2 cellular contexts compared by ENCODE assay signal in genomic region chr9:3502560-3503398, GRCh38.
TF ChIP-seq lines count a peak whose summit lies in the region.

No MANE protein-coding gene starts in this region.

TF ChIP-seq in IMR-90, 13 proteins besides CTCF, POLR2A, EP300 and RAD21:
- no peak for TF ChIP-seq RFX5 (IDR thresholded peaks at IDR 0.05; ENCODE audit: low read depth, low read length)
- no peak for TF ChIP-seq CEBPB (IDR thresholded peaks at IDR 0.05; ENCODE audit: low read depth, low read length)
- TF ChIP-seq, protein P1, sequence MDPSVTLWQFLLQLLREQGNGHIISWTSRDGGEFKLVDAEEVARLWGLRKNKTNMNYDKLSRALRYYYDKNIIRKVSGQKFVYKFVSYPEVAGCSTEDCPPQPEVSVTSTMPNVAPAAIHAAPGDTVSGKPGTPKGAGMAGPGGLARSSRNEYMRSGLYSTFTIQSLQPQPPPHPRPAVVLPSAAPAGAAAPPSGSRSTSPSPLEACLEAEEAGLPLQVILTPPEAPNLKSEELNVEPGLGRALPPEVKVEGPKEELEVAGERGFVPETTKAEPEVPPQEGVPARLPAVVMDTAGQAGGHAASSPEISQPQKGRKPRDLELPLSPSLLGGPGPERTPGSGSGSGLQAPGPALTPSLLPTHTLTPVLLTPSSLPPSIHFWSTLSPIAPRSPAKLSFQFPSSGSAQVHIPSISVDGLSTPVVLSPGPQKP (IDR thresholded peaks at IDR 0.05; ENCODE audit: borderline replicate concordance, low read depth, low read length), result no peak
- TF ChIP-seq BHLHE40 (IDR thresholded peaks at IDR 0.05; ENCODE audit: low read depth, low read length), result no peak
- TF ChIP-seq MAZ (IDR thresholded peaks at IDR 0.05; ENCODE audit: borderline replicate concordance, low read depth, low read length), result no peak
- TF ChIP-seq MXI1 (IDR thresholded peaks at IDR 0.05; ENCODE audit: borderline replicate concordance, low read depth, low read length), result no peak
- TF ChIP-seq SMC3 (IDR thresholded peaks at IDR 0.05; ENCODE audit: low read depth, low read length), result no peak
- no peak for TF ChIP-seq RCOR1 (IDR thresholded peaks at IDR 0.05; ENCODE audit: insufficient replicate concordance, low read length)
- TF ChIP-seq FOS (IDR thresholded peaks at IDR 0.05; ENCODE audit: low read depth, low read length), result no peak
- TF ChIP-seq USF2 (IDR thresholded peaks at IDR 0.05; ENCODE audit: low read depth, low read length), result no peak
- no peak for TF ChIP-seq CHD1 (IDR thresholded peaks at IDR 0.05; ENCODE audit: low read depth, low read length)
- no peak for TF ChIP-seq NFE2L2 (IDR thresholded peaks at IDR 0.05; ENCODE audit: low read depth, low read length)
- no peak for TF ChIP-seq MAFK (IDR thresholded peaks at IDR 0.05; ENCODE audit: low read depth, low read length)

TF ChIP-seq in GM12878, 131 proteins besides CTCF, POLR2A, EP300 and RAD21:
- TF ChIP-seq BRCA1 (IDR thresholded peaks at IDR 0.05; ENCODE audit: low read depth, low read length) (no peak), MXI1 (IDR thresholded peaks at IDR 0.05; ENCODE audit: low read depth, low read length) (no peak), MYC (IDR thresholded peaks at IDR 0.05; ENCODE audit: insufficient read depth, insufficient read length, insufficient replicate concordance, low read length, severe bottlenecking) (no peak), SREBF1 (IDR thresholded peaks at IDR 0.05; ENCODE audit: low read length) (no peak), ZNF384 (IDR thresholded peaks at IDR 0.05; ENCODE audit: borderline replicate concordance, low read depth, low read length) (no peak), STAT1 (conservative IDR thresholded peaks at IDR 0.05) (no peak), JUND (IDR thresholded peaks at IDR 0.05; ENCODE audit: low read depth, low read length) (no peak), MLLT1 (IDR thresholded peaks at IDR 0.05) (no peak), NR2C2 (IDR thresholded peaks at IDR 0.05; ENCODE audit: borderline replicate concordance, control insufficient read depth, insufficient read length, low read depth) (no peak), NBN (IDR thresholded peaks at IDR 0.05) (no peak), ZNF274 (IDR thresholded peaks at IDR 0.05; ENCODE audit: insufficient read depth, insufficient read length) (no peak), RBBP5 (conservative IDR thresholded peaks at IDR 0.05) (no peak), CEBPB (IDR thresholded peaks at IDR 0.05; ENCODE audit: borderline replicate concordance in 1 of 2, low read depth in 2 of 2, low read length in 2 of 2) (no peak), MTA2 (IDR thresholded peaks at IDR 0.05; ENCODE audit: low read depth) (no peak)
- TF ChIP-seq, protein P2, sequence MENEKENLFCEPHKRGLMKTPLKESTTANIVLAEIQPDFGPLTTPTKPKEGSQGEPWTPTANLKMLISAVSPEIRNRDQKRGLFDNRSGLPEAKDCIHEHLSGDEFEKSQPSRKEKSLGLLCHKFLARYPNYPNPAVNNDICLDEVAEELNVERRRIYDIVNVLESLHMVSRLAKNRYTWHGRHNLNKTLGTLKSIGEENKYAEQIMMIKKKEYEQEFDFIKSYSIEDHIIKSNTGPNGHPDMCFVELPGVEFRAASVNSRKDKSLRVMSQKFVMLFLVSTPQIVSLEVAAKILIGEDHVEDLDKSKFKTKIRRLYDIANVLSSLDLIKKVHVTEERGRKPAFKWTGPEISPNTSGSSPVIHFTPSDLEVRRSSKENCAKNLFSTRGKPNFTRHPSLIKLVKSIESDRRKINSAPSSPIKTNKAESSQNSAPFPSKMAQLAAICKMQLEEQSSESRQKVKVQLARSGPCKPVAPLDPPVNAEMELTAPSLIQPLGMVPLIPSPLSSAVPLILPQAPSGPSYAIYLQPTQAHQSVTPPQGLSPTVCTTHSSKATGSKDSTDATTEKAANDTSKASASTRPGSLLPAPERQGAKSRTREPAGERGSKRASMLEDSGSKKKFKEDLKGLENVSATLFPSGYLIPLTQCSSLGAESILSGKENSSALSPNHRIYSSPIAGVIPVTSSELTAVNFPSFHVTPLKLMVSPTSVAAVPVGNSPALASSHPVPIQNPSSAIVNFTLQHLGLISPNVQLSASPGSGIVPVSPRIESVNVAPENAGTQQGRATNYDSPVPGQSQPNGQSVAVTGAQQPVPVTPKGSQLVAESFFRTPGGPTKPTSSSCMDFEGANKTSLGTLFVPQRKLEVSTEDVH (IDR thresholded peaks at IDR 0.05; ENCODE audit: low read depth, partially characterized antibody), result no peak
- TF ChIP-seq, protein P3, sequence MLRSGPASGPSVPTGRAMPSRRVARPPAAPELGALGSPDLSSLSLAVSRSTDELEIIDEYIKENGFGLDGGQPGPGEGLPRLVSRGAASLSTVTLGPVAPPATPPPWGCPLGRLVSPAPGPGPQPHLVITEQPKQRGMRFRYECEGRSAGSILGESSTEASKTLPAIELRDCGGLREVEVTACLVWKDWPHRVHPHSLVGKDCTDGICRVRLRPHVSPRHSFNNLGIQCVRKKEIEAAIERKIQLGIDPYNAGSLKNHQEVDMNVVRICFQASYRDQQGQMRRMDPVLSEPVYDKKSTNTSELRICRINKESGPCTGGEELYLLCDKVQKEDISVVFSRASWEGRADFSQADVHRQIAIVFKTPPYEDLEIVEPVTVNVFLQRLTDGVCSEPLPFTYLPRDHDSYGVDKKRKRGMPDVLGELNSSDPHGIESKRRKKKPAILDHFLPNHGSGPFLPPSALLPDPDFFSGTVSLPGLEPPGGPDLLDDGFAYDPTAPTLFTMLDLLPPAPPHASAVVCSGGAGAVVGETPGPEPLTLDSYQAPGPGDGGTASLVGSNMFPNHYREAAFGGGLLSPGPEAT (IDR thresholded peaks at IDR 0.05; ENCODE audit: low read depth), result no peak
